8 cellular contexts compared by ENCODE assay signal in genomic region chrX:109840585-109840984, GRCh38.
A peak's percentile ranks its signal among the peaks of the same experiment; 100 is the strongest.
DNase-seq lines count a peak whose midpoint lies in the region; ATAC-seq, FAIRE-seq and TF ChIP-seq lines count a peak whose summit lies in the region.

No MANE protein-coding gene starts in this region.

- in situ Hi-C loops in GM13977 (cut with MboI; ENCODE audit: low pct_unique_long_range_greater_than_20kb, low sequenced_read_pairs, unreplicated experiment) = no loop called here

- FAIRE-seq in GM12892 (lab: Jason Lieb, UNC) = no peak

- TF ChIP-seq CTCF in GM13977 (IDR thresholded peaks at IDR 0.05; ENCODE audit: extremely low read depth, insufficient read depth, missing control alignments) = no peak

- DNase-seq in GF-D8 (lab: John Stamatoyannopoulos, UW) (peak; percentile 54), OCI-M1 (lab: John Stamatoyannopoulos, UW) (peak; percentile 90), putamen (ENCODE audit: low spot score) (peak; percentile 51), GM13977 (ENCODE audit: low spot score) (no peak), iPS-NIHi11 (ENCODE audit: low spot score) (no peak), GM12892 (ENCODE audit: insufficient read length) (no peak)

- peak; percentile 79 for ATAC-seq in esophagus mucosa
- ATAC-seq in HG03045 (IDR thresholded peaks at IDR 0.05; ENCODE audit: unreplicated experiment) = no peak

- no peak for TF ChIP-seq POLR2A in GM12892 (IDR thresholded peaks at IDR 0.05; ENCODE audit: low read depth, low read length)

Comparison
In these comparisons a context has a peak if more than half of its experiments do, and no peak if none do; other contexts are left out.
1. DNase-seq: peak in GF-D8 (single experiment), OCI-M1 (single experiment) and putamen (single experiment); none in GM13977 (single experiment), iPS-NIHi11 (single experiment) and GM12892 (single experiment).